8 cellular contexts compared by ENCODE assay signal in genomic region chr12:19129486-19130223, GRCh38. TPM values are rescaled to one million over a fixed set of nuclear protein-coding genes. Genes with fewer than 3 reads are reported as not detected.
DNase-seq lines count a peak whose midpoint lies in the region; ATAC-seq and TF ChIP-seq lines count a peak whose summit lies in the region.

TSS of gene PLEKHA5 (plus strand) at chr12:19129733. CDS start at chr12:19129800, 67 bp downstream.

- H3K27ac ChIP-seq in brain microvascular endothelial cell: peak within 1 kb of the TSS; percentile 58

- no peaks in the 10 kb centered on the region for H3K36me3 ChIP-seq in brain microvascular endothelial cell (replicated peaks)

- H3K4me3 ChIP-seq in brain microvascular endothelial cell (ENCODE audit: low read depth, low read length): peak within 1 kb of the TSS; percentile 87

- in situ Hi-C loops in brain microvascular endothelial cell (cut with HindIII; ENCODE audit: low pct_ligation_motif_present, low sequenced_read_pairs): no loop called here

- H3K27me3 ChIP-seq in brain microvascular endothelial cell (replicated peaks): no peaks in the 10 kb centered on the region

- ATAC-seq in GM21529 (IDR thresholded peaks at IDR 0.05; ENCODE audit: unreplicated experiment): no peak

- peak; percentile 1 for TF ChIP-seq CTCF in brain microvascular endothelial cell (IDR thresholded peaks at IDR 0.05; ENCODE audit: low read depth, low read length, missing control alignments)

- peak; percentile 13 for DNase-seq in SKM-1 treated with dmso at 0.1 percent for 144 hours (lab: John Stamatoyannopoulos, UW; ENCODE audit: unreplicated experiment)
- no peak for DNase-seq in SKM-1 (lab: John Stamatoyannopoulos, UW; ENCODE audit: unreplicated experiment)
- DNase-seq in LoVo (ENCODE audit: low spot score): peak; percentile 81
- DNase-seq in SW480 (ENCODE audit: low spot score): peak; percentile 84
- DNase-seq in brain microvascular endothelial cell: peak; percentile 56
- DNase-seq in hypothalamus (lab: John Stamatoyannopoulos, UW): peak in 47 of 51 donors; percentile 2 to 77 (median 51)
- DNase-seq in pulmonary artery endothelial cell (ENCODE audit: low read depth, low spot score): no peak

RNA-seq across cellular contexts. Expression of gene PLEKHA5, which starts in this region (rescaled TPM):
- total RNA-seq in pulmonary artery endothelial cell: 11.7 and 14.6 TPM in 2 replicates

Comparison
In these comparisons a context has a peak if more than half of its experiments do, and no peak if none do; other contexts are left out.
1. DNase-seq: peak in SKM-1 treated with dmso at 0.1 percent for 144 hours (single experiment), LoVo (single experiment), SW480 (single experiment), brain microvascular endothelial cell (single experiment) and hypothalamus (47 of 51); none in SKM-1 (single experiment) and pulmonary artery endothelial cell (single experiment).